Comparison of ENCODE assay signal across 8 cellular contexts in genomic region chrX:12976819-12977758, GRCh38. TPM values are rescaled to one million over a fixed set of nuclear protein-coding genes. Genes with fewer than 3 reads are reported as not detected.
DNase-seq lines count a peak whose midpoint lies in the region; ATAC-seq and TF ChIP-seq lines count a peak whose summit lies in the region.
"Not testable (repeated sequence)": the region's sequence is repeated elsewhere in the genome, so short reads cannot be mapped to it uniquely, and the experiment has no call there.

No MANE protein-coding gene starts in this region.

- peak overlapping the region; percentile 95 for H3K4me3 Mint-ChIP-seq in activated CD8-positive, alpha-beta memory T cell treated with anti-CD3 and anti-CD28 coated beads, Interleukin-2, amount 10 ng/mL, durations not matched to agents 7 days and 5 days
- H3K4me3 Mint-ChIP-seq in chondrocyte (ENCODE audit: unreplicated experiment) = peak overlapping the region; percentile 86
- peak overlapping the region; percentile 93 to 99 (median 96) for H3K4me3 Mint-ChIP-seq in naive thymus-derived CD8-positive, alpha-beta T cell
- H3K4me3 Mint-ChIP-seq in stimulated activated naive CD8-positive, alpha-beta T cell treated with anti-CD3 and anti-CD28 coated beads, Interleukin-15, amount 100 ng/mL, for 72 hours = peak overlapping the region; percentile 90 to 92

- CTCF ChIA-PET in activated CD8-positive, alpha-beta memory T cell treated with anti-CD3 and anti-CD28 coated beads, Interleukin-2, amount 10 ng/mL, durations not matched to agents 7 days and 5 days (lab: Charles Lee) = interaction anchor here (1.4 to 17.0 kb wide), 4 partner anchors 22 to 112 kb away, joined by 3 to 206 read pairs (median 61); no protein-coding TSS in a partner anchor

- H3K27me3 ChIP-seq in BLaER1 treated with 17β-estradiol and CSF1 and Interleukin-3, amounts not matched to agents 10 nM and 100 nM = peaks cover 0 to 29% (median 0%) of the 10 kb centered on the region in 11 experiments; a peak in 4 of 22 replicates
- not testable (repeated sequence) for H3K27me3 ChIP-seq in H7 (ENCODE audit: control insufficient read depth, insufficient read depth, low read length); NT2/D1 (ENCODE audit: insufficient read depth, insufficient read length)
- peaks cover 0 to 19% (median 0%) of the 10 kb centered on the region in 9 donors for H3K27me3 ChIP-seq in heart left ventricle

- peaks cover 33% of the 10 kb centered on the region for H3K4me1 Mint-ChIP-seq in activated CD8-positive, alpha-beta memory T cell treated with anti-CD3 and anti-CD28 coated beads, Interleukin-2, amount 10 ng/mL, durations not matched to agents 7 days and 5 days
- H3K4me1 Mint-ChIP-seq in chondrocyte (ENCODE audit: low read depth) = peaks cover 35% of the 10 kb centered on the region
- peaks cover 11 to 49% (median 24%) of the 10 kb centered on the region in 4 donors for H3K4me1 Mint-ChIP-seq in naive thymus-derived CD8-positive, alpha-beta T cell
- H3K4me1 Mint-ChIP-seq in stimulated activated naive CD8-positive, alpha-beta T cell treated with anti-CD3 and anti-CD28 coated beads, Interleukin-15, amount 100 ng/mL, for 72 hours = peaks cover 28% of the 10 kb centered on the region

- peak overlapping the region; percentile 94 to 99 (median 98) for H3K27ac ChIP-seq in BLaER1 treated with 17β-estradiol and CSF1 and Interleukin-3, amounts not matched to agents 10 nM and 100 nM
- H3K27ac ChIP-seq in heart left ventricle = peak overlapping the region; percentile 61 to 99 (median 92)

- H3K36me3 ChIP-seq in BLaER1 treated with 17β-estradiol and CSF1 and Interleukin-3, amounts not matched to agents 10 nM and 100 nM = peaks cover 2 to 26% (median 19%) of the 10 kb centered on the region in 11 experiments; a peak in 17 of 22 replicates
- H3K36me3 ChIP-seq in H7 (replicated peaks; ENCODE audit: control insufficient read depth, insufficient read depth, low read length) = not testable (repeated sequence)
- H3K36me3 ChIP-seq in NT2/D1 (ENCODE audit: insufficient read depth, insufficient read length, low read length) (peaks cover 17% of the 10 kb centered on the region), heart left ventricle (peaks cover 0 to 18% (median 7%) of the 10 kb centered on the region in 9 donors)

- H3K27ac Mint-ChIP-seq in activated CD8-positive, alpha-beta memory T cell treated with anti-CD3 and anti-CD28 coated beads, Interleukin-2, amount 10 ng/mL, durations not matched to agents 7 days and 5 days = peak overlapping the region; percentile 94
- H3K27ac Mint-ChIP-seq in chondrocyte (ENCODE audit: unreplicated experiment) = peak overlapping the region; percentile 94
- H3K27ac Mint-ChIP-seq in naive thymus-derived CD8-positive, alpha-beta T cell = peak overlapping the region; percentile 96 to 100 (median 98)
- peak overlapping the region; percentile 96 to 97 for H3K27ac Mint-ChIP-seq in stimulated activated naive CD8-positive, alpha-beta T cell treated with anti-CD3 and anti-CD28 coated beads, Interleukin-15, amount 100 ng/mL, for 72 hours

- intact Hi-C loops in heart left ventricle (cut with DNase I) = loop anchor here in 9 of 10 donors (5.0 to 10.0 kb wide), 11 partner anchors 58 to 388 kb away; no protein-coding TSS in a partner anchor

- ATAC-seq in activated CD8-positive, alpha-beta memory T cell treated with anti-CD3 and anti-CD28 coated beads, Interleukin-2, amount 10 ng/mL, durations not matched to agents 7 days and 5 days; heart left ventricle; naive thymus-derived CD8-positive, alpha-beta T cell; stimulated activated naive CD8-positive, alpha-beta T cell treated with anti-CD3 and anti-CD28 coated beads, Interleukin-15, amount 100 ng/mL, for 72 hours: not testable (repeated sequence)

- H3K9me3 Mint-ChIP-seq in activated CD8-positive, alpha-beta memory T cell treated with anti-CD3 and anti-CD28 coated beads, Interleukin-2, amount 10 ng/mL, durations not matched to agents 7 days and 5 days (ENCODE audit: low read depth); chondrocyte (ENCODE audit: low read depth); stimulated activated naive CD8-positive, alpha-beta T cell treated with anti-CD3 and anti-CD28 coated beads, Interleukin-15, amount 100 ng/mL, for 72 hours: not testable (repeated sequence)
- peaks cover 0 to 21% (median 0%) of the 10 kb centered on the region in 9 donors for H3K9me3 Mint-ChIP-seq in naive thymus-derived CD8-positive, alpha-beta T cell

- H3K36me3 Mint-ChIP-seq in activated CD8-positive, alpha-beta memory T cell treated with anti-CD3 and anti-CD28 coated beads, Interleukin-2, amount 10 ng/mL, durations not matched to agents 7 days and 5 days = peaks cover 46% of the 10 kb centered on the region
- peaks cover 23% of the 10 kb centered on the region for H3K36me3 Mint-ChIP-seq in chondrocyte (ENCODE audit: low read depth)
- peaks cover 33 to 46% (median 34%) of the 10 kb centered on the region in 3 donors for H3K36me3 Mint-ChIP-seq in naive thymus-derived CD8-positive, alpha-beta T cell

- 35 to 67% (median 49%) methylated on average over 12 of the region's 12 CpGs for WGBS in heart left ventricle, 4 donors

- H3K4me3 ChIP-seq in BLaER1 treated with 17β-estradiol and CSF1 and Interleukin-3, amounts not matched to agents 10 nM and 100 nM = peak overlapping the region; percentile 71 to 83 (median 78)
- H3K4me3 ChIP-seq in H7 (ENCODE audit: insufficient read depth, low read depth, low read length) (peak overlapping the region; percentile 77), NT2/D1 (ENCODE audit: insufficient read length, low read depth) (peak overlapping the region; percentile 84), heart left ventricle (peak overlapping the region; percentile 61 to 99 (median 84))

- TF ChIP-seq POLR2A in heart left ventricle (IDR thresholded peaks at IDR 0.05) = not testable (repeated sequence)

- peaks cover 56 to 68% (median 62%) of the 10 kb centered on the region in 10 experiments for H3K4me1 ChIP-seq in BLaER1 treated with 17β-estradiol and CSF1 and Interleukin-3, amounts not matched to agents 10 nM and 100 nM
- not testable (repeated sequence) for H3K4me1 ChIP-seq in NT2/D1 (ENCODE audit: insufficient read depth, insufficient read length)
- peaks cover 0 to 68% (median 3%) of the 10 kb centered on the region in 12 donors for H3K4me1 ChIP-seq in heart left ventricle

- H3K27me3 Mint-ChIP-seq in activated CD8-positive, alpha-beta memory T cell treated with anti-CD3 and anti-CD28 coated beads, Interleukin-2, amount 10 ng/mL, durations not matched to agents 7 days and 5 days; chondrocyte (ENCODE audit: low read depth); naive thymus-derived CD8-positive, alpha-beta T cell; stimulated activated naive CD8-positive, alpha-beta T cell treated with anti-CD3 and anti-CD28 coated beads, Interleukin-15, amount 100 ng/mL, for 72 hours: not testable (repeated sequence)

- H4K20me1 ChIP-seq in BLaER1 treated with 17β-estradiol and CSF1 and Interleukin-3, amounts not matched to agents 10 nM and 100 nM = peaks cover 7 to 22% (median 10%) of the 10 kb centered on the region in 11 experiments; a peak in 14 of 22 replicates

- DNase-seq in H7; NT2/D1 (ENCODE audit: low read depth, low spot score); activated CD8-positive, alpha-beta memory T cell treated with anti-CD3 and anti-CD28 coated beads, Interleukin-2, amount 10 ng/mL, durations not matched to agents 7 days and 5 days; chondrocyte (ENCODE audit: low spot score); heart left ventricle; stimulated activated naive CD8-positive, alpha-beta T cell treated with anti-CD3 and anti-CD28 coated beads, Interleukin-15, amount 100 ng/mL, for 72 hours: not testable (repeated sequence)
- peak in 2 of 10 donors; percentile 29 to 32 for DNase-seq in naive thymus-derived CD8-positive, alpha-beta T cell

- peaks cover 0 to 14% (median 13%) of the 10 kb centered on the region in 11 experiments; a peak in 18 of 22 replicates for H3K9me3 ChIP-seq in BLaER1 treated with 17β-estradiol and CSF1 and Interleukin-3, amounts not matched to agents 10 nM and 100 nM (replicated peaks in 1 of 11)
- H3K9me3 ChIP-seq in NT2/D1 (ENCODE audit: insufficient read depth, low read length); heart left ventricle: not testable (repeated sequence)

- peak overlapping the region; percentile 93 to 99 (median 98) for H3K9ac ChIP-seq in BLaER1 treated with 17β-estradiol and CSF1 and Interleukin-3, amounts not matched to agents 10 nM and 100 nM
- H3K9ac ChIP-seq in NT2/D1 (ENCODE audit: insufficient read length, low read depth) = not testable (repeated sequence)

- POLR2A ChIA-PET in naive thymus-derived CD8-positive, alpha-beta T cell (lab: Charles Lee) = interaction anchor here (0.7 to 24.3 kb wide), 19 partner anchors 8 to 511 kb away, joined by 3 to 1336 read pairs (median 7); partner anchors contain the start of gene FAM9C

- peak overlapping the region; percentile 25 to 76 (median 72); a peak in 18 of 22 replicates for H3K4me2 ChIP-seq in BLaER1 treated with 17β-estradiol and CSF1 and Interleukin-3, amounts not matched to agents 10 nM and 100 nM

- not testable (repeated sequence) for TF ChIP-seq CTCF in chondrocyte (IDR thresholded peaks at IDR 0.05); heart left ventricle (IDR thresholded peaks at IDR 0.05)

RNA-seq across cellular contexts. Expression of gene TMSB4X, which starts 2.2 kb away (rescaled TPM):
- 11,693 and 13,183 TPM in 2 replicates for total RNA-seq in H7 (2014; rRNA removed; shearing (Covaris generic))
- total RNA-seq in activated CD8-positive, alpha-beta memory T cell treated with anti-CD3 and anti-CD28 coated beads, Interleukin-2, amount 10 ng/mL, durations not matched to agents 7 days and 5 days = 1,000 to 10,000 TPM; 6,072 to 7,639 TPM
- total RNA-seq in chondrocyte (1,769 to 3,180 TPM (median 3,093 TPM) in 3 replicates), heart left ventricle (1,000 to 10,000 TPM in 4 of 9 donors, 100 to 1,000 TPM in 5; 689 to 3,543 (median 935) TPM)
- polyA plus RNA-seq in heart left ventricle = 1,000 to 10,000 TPM; 1,893 to 1,976 TPM
- total RNA-seq in naive thymus-derived CD8-positive, alpha-beta T cell = 1,000 to 10,000 TPM; 4,350 to 4,478 TPM
- polyA plus RNA-seq in naive thymus-derived CD8-positive, alpha-beta T cell = over 10,000 TPM; 23,903 to 30,039 (median 28,786) TPM
